ENCODE assay signal across 13 cellular contexts in genomic region chr2:131035826-131036231, GRCh38. TPM values are rescaled to one million over a fixed set of nuclear protein-coding genes. Genes with fewer than 3 reads are reported as not detected.
DNase-seq lines count a peak whose midpoint lies in the region; ATAC-seq, FAIRE-seq and TF ChIP-seq lines count a peak whose summit lies in the region.
"Had no signal": no experiment of that assay in that cellular context is flagged by ENCODE, and none has a peak within 500 bp of the region (broad histone marks: within the 10 kb centered on the region; RNA-seq: fewer than 3 reads in every experiment).

No MANE protein-coding gene starts in this region.

- H3K9me3 ChIP-seq in tibial artery = no peaks in the 10 kb centered on the region

- peak overlapping the region; percentile 24 for H3K4me3 Mint-ChIP-seq in activated T-cell treated with anti-CD3 and anti-CD28 coated beads, Interleukin-2, amount 50 U/mL, for 4 hours
- H3K4me3 Mint-ChIP-seq in neural crest cell = peak overlapping the region; percentile 47

- peaks cover 0 to 22% (median 14%) of the 10 kb centered on the region in 4 donors for H3K4me1 ChIP-seq in tibial artery

- H3K27ac ChIP-seq in cingulate gyrus (ENCODE audit: low read depth, low read length) (peak overlapping the region; percentile 72), tibial artery (no peak overlapping the region)

- peaks cover 0 to 8% (median 4%) of the 10 kb centered on the region in 3 donors for H3K36me3 ChIP-seq in tibial artery

- FAIRE-seq in frontal cortex (lab: Jason Lieb, UNC) = no peak

- intact Hi-C loops in tibial artery (cut with DNase I; ENCODE audit: low total_unique reads) = no loop called here

- no peak overlapping the region for H3K27ac Mint-ChIP-seq in neural crest cell (ENCODE audit: unreplicated experiment)

- TF ChIP-seq CTCF in neural crest cell (conservative IDR thresholded peaks at IDR 0.05) (no peak), tibial artery (IDR thresholded peaks at IDR 0.05) (no peak)

- DNase-seq in activated T-cell treated with anti-CD3 and anti-CD28 coated beads, Interleukin-2, amount 50 U/mL, for 4 hours = no peak
- DNase-seq in activated T-cell treated with anti-CD3 and anti-CD28 coated beads, Interleukin-2, amount 50 U/mL, for 48 hours = no peak
- DNase-seq in neural crest cell (ENCODE audit: low read depth, low spot score) (no peak), tibial artery (peak in 1 of 2 donors; percentile 43), frontal cortex (ENCODE audit: low spot score in 2 of 2) (no peak)
- DNase-seq in activated CD4-positive, alpha-beta T cell treated with anti-CD3 and anti-CD28 coated beads, Interleukin-2, amount 50 U/mL, for 48 hours = no peak
- DNase-seq: activated CD4-positive, CD25-positive, alpha-beta regulatory T cell; GDM1; hippocampal formation; SHP77; stimulated activated CD4-positive, alpha-beta T cell treated with anti-CD3 and anti-CD28 coated beads, Interleukin-4, amount 100 ng/mL, for 1 hour had no signal

- H3K4me1 Mint-ChIP-seq in activated T-cell treated with anti-CD3 and anti-CD28 coated beads, Interleukin-2, amount 50 U/mL, for 4 hours (ENCODE audit: low read depth) = peaks cover 15% of the 10 kb centered on the region
- peaks cover 9% of the 10 kb centered on the region for H3K4me1 Mint-ChIP-seq in neural crest cell

- peaks cover 33% of the 10 kb centered on the region for H3K27me3 Mint-ChIP-seq in activated T-cell treated with anti-CD3 and anti-CD28 coated beads, Interleukin-2, amount 50 U/mL, for 4 hours (ENCODE audit: low read depth)
- peaks cover 12% of the 10 kb centered on the region for H3K27me3 Mint-ChIP-seq in neural crest cell (ENCODE audit: low read depth)

- H3K27me3 ChIP-seq in tibial artery = peaks cover 0 to 16% of the 10 kb centered on the region in 2 donors

- H3K36me3 Mint-ChIP-seq in activated T-cell treated with anti-CD3 and anti-CD28 coated beads, Interleukin-2, amount 50 U/mL, for 4 hours (ENCODE audit: insufficient read depth) = no peaks in the 10 kb centered on the region
- H3K36me3 Mint-ChIP-seq in neural crest cell (ENCODE audit: low read depth) = no peaks in the 10 kb centered on the region

- ATAC-seq in activated T-cell treated with anti-CD3 and anti-CD28 coated beads, Interleukin-2, amount 50 U/mL, for 4 hours = no peak
- ATAC-seq in HG02588 (IDR thresholded peaks at IDR 0.05; ENCODE audit: unreplicated experiment) = no peak

- no peaks in the 10 kb centered on the region for H3K9me3 Mint-ChIP-seq in activated T-cell treated with anti-CD3 and anti-CD28 coated beads, Interleukin-2, amount 50 U/mL, for 4 hours
- H3K9me3 Mint-ChIP-seq in neural crest cell = no peaks in the 10 kb centered on the region

- peak overlapping the region; percentile 45 to 52 for H3K4me3 ChIP-seq in tibial artery

RNA-seq across cellular contexts. Expression of gene FAM168B, which starts 57.4 kb away (rescaled TPM):
- 100 to 1,000 TPM; 101 to 111 (median 107) TPM for total RNA-seq in activated T-cell treated with anti-CD3 and anti-CD28 coated beads, Interleukin-2, amount 50 U/mL, for 4 hours
- total RNA-seq in neural crest cell (154 and 159 TPM in 2 replicates), frontal cortex (159 TPM)
